Comparison of ENCODE assay signal across 1 cellular context in the genomic region with DNA sequence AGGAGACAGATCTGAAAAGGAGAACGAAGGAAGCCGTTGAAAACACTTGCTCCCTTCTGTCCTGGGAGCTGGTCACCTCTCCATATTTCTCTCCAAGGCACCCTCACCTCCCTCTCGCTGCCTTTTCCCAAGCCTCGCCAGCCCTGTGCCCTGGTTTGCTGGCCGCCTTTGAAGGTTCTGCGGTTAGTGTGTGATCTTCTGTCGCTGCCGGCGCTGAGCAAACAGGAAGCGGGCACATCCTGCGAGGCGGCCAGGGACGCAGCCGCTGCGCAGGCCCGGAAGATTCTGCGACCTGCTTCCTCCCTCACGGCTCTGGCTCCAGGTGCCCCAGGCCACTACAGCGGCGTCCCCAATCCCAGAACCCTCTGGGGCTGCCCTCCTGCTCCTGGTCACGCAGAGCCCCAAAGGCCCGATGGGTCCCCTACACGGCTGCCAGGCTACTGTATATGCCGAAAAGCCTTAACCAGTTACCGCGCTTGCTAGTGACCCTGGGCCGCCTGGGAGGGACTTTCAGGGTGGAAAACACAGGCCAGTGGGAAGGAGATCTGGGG.
TF ChIP-seq lines count a peak whose summit lies in the region.

No MANE protein-coding gene starts in this region.

TF ChIP-seq in HepG2, 621 proteins besides CTCF, POLR2A, EP300 and RAD21 (continues in another document):
- peak; percentile 89 for TF ChIP-seq TCF7 (IDR thresholded peaks at IDR 0.05; ENCODE audit: low read depth)
- no peak for TF ChIP-seq ZNF354B (CRISPR knock-in tag; IDR thresholded peaks at IDR 0.05)
- peak; percentile 76; the same call in 1 of the 2 replicates for TF ChIP-seq ETV5 (CRISPR knock-in tag; IDR thresholded peaks at IDR 0.05; ENCODE audit: borderline replicate concordance)
- TF ChIP-seq, protein P1, sequence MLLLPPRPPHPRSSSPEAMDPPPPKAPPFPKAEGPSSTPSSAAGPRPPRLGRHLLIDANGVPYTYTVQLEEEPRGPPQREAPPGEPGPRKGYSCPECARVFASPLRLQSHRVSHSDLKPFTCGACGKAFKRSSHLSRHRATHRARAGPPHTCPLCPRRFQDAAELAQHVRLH (CRISPR knock-in tag; IDR thresholded peaks at IDR 0.05; ENCODE audit: borderline replicate concordance, low read depth): no peak
- TF ChIP-seq ASH2L (IDR thresholded peaks at IDR 0.05; ENCODE audit: insufficient read length, low read depth, low read length): no peak
- TF ChIP-seq MTF2 (CRISPR knock-in tag; IDR thresholded peaks at IDR 0.05; ENCODE audit: borderline replicate concordance): no peak
- no peak for TF ChIP-seq NONO (IDR thresholded peaks at IDR 0.05)
- TF ChIP-seq NONO (CRISPR knock-in tag; conservative IDR thresholded peaks at IDR 0.05): no peak
- 0 out of 2 replicates have a peak, but pooled peaks have one; percentile 5 for TF ChIP-seq RARA (CRISPR knock-in tag; IDR thresholded peaks at IDR 0.05)
- TF ChIP-seq POGZ (CRISPR knock-in tag; IDR thresholded peaks at IDR 0.05): no peak
- TF ChIP-seq RXRA (CRISPR knock-in tag; IDR thresholded peaks at IDR 0.05): peak; percentile 59
- TF ChIP-seq, protein P2, sequence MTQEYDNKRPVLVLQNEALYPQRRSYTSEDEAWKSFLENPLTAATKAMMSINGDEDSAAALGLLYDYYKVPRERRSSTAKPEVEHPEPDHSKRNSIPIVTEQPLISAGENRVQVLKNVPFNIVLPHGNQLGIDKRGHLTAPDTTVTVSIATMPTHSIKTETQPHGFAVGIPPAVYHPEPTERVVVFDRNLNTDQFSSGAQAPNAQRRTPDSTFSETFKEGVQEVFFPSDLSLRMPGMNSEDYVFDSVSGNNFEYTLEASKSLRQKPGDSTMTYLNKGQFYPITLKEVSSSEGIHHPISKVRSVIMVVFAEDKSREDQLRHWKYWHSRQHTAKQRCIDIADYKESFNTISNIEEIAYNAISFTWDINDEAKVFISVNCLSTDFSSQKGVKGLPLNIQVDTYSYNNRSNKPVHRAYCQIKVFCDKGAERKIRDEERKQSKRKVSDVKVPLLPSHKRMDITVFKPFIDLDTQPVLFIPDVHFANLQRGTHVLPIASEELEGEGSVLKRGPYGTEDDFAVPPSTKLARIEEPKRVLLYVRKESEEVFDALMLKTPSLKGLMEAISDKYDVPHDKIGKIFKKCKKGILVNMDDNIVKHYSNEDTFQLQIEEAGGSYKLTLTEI (CRISPR knock-in tag; conservative IDR thresholded peaks at IDR 0.05): no peak
- TF ChIP-seq ZNF589 (CRISPR knock-in tag; conservative IDR thresholded peaks at IDR 0.05): no peak
- TF ChIP-seq FOSL2 (CRISPR knock-in tag; IDR thresholded peaks at IDR 0.05): peak; percentile 43
- TF ChIP-seq FOSL1 (CRISPR knock-in tag; IDR thresholded peaks at IDR 0.05; ENCODE audit: borderline replicate concordance): no peak
- TF ChIP-seq, protein P3, sequence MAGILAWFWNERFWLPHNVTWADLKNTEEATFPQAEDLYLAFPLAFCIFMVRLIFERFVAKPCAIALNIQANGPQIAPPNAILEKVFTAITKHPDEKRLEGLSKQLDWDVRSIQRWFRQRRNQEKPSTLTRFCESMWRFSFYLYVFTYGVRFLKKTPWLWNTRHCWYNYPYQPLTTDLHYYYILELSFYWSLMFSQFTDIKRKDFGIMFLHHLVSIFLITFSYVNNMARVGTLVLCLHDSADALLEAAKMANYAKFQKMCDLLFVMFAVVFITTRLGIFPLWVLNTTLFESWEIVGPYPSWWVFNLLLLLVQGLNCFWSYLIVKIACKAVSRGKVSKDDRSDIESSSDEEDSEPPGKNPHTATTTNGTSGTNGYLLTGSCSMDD (CRISPR knock-in tag; IDR thresholded peaks at IDR 0.05): no peak
- TF ChIP-seq CBX5 (CRISPR knock-in tag; IDR thresholded peaks at IDR 0.05; ENCODE audit: borderline replicate concordance): no peak
- TF ChIP-seq POLR2G (IDR thresholded peaks at IDR 0.05; ENCODE audit: low read depth, low read length): peak; percentile 51; the same call in 1 of the 2 replicates
- TF ChIP-seq ZNF776 (CRISPR knock-in tag; IDR thresholded peaks at IDR 0.05): no peak
- TF ChIP-seq ZNF383 (CRISPR knock-in tag; IDR thresholded peaks at IDR 0.05; ENCODE audit: borderline replicate concordance): no peak
- no peak for TF ChIP-seq MAFG (CRISPR knock-in tag; IDR thresholded peaks at IDR 0.05)
- no peak for TF ChIP-seq REXO4 (CRISPR knock-in tag; IDR thresholded peaks at IDR 0.05; ENCODE audit: borderline replicate concordance)
- no peak for TF ChIP-seq MXI1 (IDR thresholded peaks at IDR 0.05; ENCODE audit: borderline replicate concordance, low read depth, low read length)
- TF ChIP-seq, protein P4, sequence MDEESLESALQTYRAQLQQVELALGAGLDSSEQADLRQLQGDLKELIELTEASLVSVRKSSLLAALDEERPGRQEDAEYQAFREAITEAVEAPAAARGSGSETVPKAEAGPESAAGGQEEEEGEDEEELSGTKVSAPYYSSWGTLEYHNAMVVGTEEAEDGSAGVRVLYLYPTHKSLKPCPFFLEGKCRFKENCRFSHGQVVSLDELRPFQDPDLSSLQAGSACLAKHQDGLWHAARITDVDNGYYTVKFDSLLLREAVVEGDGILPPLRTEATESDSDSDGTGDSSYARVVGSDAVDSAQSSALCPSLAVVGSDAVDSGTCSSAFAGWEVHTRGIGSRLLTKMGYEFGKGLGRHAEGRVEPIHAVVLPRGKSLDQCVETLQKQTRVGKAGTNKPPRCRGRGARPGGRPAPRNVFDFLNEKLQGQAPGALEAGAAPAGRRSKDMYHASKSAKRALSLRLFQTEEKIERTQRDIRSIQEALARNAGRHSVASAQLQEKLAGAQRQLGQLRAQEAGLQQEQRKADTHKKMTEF (CRISPR knock-in tag; IDR thresholded peaks at IDR 0.05): no peak
- no peak for TF ChIP-seq ZNF547 (CRISPR knock-in tag; IDR thresholded peaks at IDR 0.05)
- no peak for TF ChIP-seq ZNF552 (CRISPR knock-in tag; IDR thresholded peaks at IDR 0.05; ENCODE audit: borderline replicate concordance)
- TF ChIP-seq, protein P5, sequence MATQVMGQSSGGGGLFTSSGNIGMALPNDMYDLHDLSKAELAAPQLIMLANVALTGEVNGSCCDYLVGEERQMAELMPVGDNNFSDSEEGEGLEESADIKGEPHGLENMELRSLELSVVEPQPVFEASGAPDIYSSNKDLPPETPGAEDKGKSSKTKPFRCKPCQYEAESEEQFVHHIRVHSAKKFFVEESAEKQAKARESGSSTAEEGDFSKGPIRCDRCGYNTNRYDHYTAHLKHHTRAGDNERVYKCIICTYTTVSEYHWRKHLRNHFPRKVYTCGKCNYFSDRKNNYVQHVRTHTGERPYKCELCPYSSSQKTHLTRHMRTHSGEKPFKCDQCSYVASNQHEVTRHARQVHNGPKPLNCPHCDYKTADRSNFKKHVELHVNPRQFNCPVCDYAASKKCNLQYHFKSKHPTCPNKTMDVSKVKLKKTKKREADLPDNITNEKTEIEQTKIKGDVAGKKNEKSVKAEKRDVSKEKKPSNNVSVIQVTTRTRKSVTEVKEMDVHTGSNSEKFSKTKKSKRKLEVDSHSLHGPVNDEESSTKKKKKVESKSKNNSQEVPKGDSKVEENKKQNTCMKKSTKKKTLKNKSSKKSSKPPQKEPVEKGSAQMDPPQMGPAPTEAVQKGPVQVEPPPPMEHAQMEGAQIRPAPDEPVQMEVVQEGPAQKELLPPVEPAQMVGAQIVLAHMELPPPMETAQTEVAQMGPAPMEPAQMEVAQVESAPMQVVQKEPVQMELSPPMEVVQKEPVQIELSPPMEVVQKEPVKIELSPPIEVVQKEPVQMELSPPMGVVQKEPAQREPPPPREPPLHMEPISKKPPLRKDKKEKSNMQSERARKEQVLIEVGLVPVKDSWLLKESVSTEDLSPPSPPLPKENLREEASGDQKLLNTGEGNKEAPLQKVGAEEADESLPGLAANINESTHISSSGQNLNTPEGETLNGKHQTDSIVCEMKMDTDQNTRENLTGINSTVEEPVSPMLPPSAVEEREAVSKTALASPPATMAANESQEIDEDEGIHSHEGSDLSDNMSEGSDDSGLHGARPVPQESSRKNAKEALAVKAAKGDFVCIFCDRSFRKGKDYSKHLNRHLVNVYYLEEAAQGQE (IDR thresholded peaks at IDR 0.05; ENCODE audit: borderline replicate concordance in 1 of 2, low read depth in 1 of 2, low read length in 2 of 2): no peak
- no peak for TF ChIP-seq MYC (CRISPR knock-in tag; IDR thresholded peaks at IDR 0.05; ENCODE audit: borderline replicate concordance)
- no peak for TF ChIP-seq XRCC5 (optimal IDR thresholded peaks at IDR 0.05; ENCODE audit: low read length)
- TF ChIP-seq HNRNPLL (IDR thresholded peaks at IDR 0.05; ENCODE audit: low read depth, low read length, poor library complexity, severe bottlenecking): peak; percentile 73
- no peak for TF ChIP-seq ZNF205 (CRISPR knock-in tag; IDR thresholded peaks at IDR 0.05)
- TF ChIP-seq JUNB (CRISPR knock-in tag; IDR thresholded peaks at IDR 0.05; ENCODE audit: borderline replicate concordance): no peak
- TF ChIP-seq GABPB1 (CRISPR knock-in tag; IDR thresholded peaks at IDR 0.05): peak; percentile 65; the same call in 1 of the 2 replicates
- no peak for TF ChIP-seq YEATS2 (CRISPR knock-in tag; IDR thresholded peaks at IDR 0.05; ENCODE audit: borderline replicate concordance)
- TF ChIP-seq, protein P6, sequence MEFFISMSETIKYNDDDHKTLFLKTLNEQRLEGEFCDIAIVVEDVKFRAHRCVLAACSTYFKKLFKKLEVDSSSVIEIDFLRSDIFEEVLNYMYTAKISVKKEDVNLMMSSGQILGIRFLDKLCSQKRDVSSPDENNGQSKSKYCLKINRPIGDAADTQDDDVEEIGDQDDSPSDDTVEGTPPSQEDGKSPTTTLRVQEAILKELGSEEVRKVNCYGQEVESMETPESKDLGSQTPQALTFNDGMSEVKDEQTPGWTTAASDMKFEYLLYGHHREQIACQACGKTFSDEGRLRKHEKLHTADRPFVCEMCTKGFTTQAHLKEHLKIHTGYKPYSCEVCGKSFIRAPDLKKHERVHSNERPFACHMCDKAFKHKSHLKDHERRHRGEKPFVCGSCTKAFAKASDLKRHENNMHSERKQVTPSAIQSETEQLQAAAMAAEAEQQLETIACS (CRISPR knock-in tag; IDR thresholded peaks at IDR 0.05): no peak
- TF ChIP-seq, protein P7, sequence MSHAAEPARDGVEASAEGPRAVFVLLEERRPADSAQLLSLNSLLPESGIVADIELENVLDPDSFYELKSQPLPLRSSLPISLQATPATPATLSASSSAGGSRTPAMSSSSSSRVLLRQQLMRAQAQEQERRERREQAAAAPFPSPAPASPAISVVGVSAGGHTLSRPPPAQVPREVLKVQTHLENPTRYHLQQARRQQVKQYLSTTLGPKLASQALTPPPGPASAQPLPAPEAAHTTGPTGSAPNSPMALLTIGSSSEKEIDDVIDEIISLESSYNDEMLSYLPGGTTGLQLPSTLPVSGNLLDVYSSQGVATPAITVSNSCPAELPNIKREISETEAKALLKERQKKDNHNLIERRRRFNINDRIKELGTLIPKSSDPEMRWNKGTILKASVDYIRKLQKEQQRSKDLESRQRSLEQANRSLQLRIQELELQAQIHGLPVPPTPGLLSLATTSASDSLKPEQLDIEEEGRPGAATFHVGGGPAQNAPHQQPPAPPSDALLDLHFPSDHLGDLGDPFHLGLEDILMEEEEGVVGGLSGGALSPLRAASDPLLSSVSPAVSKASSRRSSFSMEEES (CRISPR knock-in tag; IDR thresholded peaks at IDR 0.05): no peak
- TF ChIP-seq, protein P8, sequence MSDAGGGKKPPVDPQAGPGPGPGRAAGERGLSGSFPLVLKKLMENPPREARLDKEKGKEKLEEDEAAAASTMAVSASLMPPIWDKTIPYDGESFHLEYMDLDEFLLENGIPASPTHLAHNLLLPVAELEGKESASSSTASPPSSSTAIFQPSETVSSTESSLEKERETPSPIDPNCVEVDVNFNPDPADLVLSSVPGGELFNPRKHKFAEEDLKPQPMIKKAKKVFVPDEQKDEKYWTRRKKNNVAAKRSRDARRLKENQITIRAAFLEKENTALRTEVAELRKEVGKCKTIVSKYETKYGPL (CRISPR knock-in tag; IDR thresholded peaks at IDR 0.05): no peak
- no peak for TF ChIP-seq NCOR1 (IDR thresholded peaks at IDR 0.05; ENCODE audit: borderline replicate concordance, low read length)
- TF ChIP-seq ZNF737 (CRISPR knock-in tag; IDR thresholded peaks at IDR 0.05; ENCODE audit: borderline replicate concordance): no peak
- peak; percentile 65; the same call in 1 of the 2 replicates for TF ChIP-seq CBFB (CRISPR knock-in tag; IDR thresholded peaks at IDR 0.05)
- TF ChIP-seq SAP130 (CRISPR knock-in tag; IDR thresholded peaks at IDR 0.05; ENCODE audit: low read depth): peak; percentile 11; the same call in 1 of the 2 replicates
- TF ChIP-seq PRMT3 (CRISPR knock-in tag; IDR thresholded peaks at IDR 0.05; ENCODE audit: borderline replicate concordance, low read depth): no peak
- no peak for TF ChIP-seq EZH2 (conservative IDR thresholded peaks at IDR 0.05; ENCODE audit: low read depth, low read length)
- no peak for TF ChIP-seq MTA1 (CRISPR knock-in tag; IDR thresholded peaks at IDR 0.05; ENCODE audit: borderline replicate concordance)
- TF ChIP-seq ZNF296 (CRISPR knock-in tag; conservative IDR thresholded peaks at IDR 0.05): no peak
- TF ChIP-seq FOXA1 (IDR thresholded peaks at IDR 0.05): no peak
- peak; percentile 55; the same call in 1 of the 2 replicates for TF ChIP-seq FOXA1 (CRISPR knock-in tag; IDR thresholded peaks at IDR 0.05)
- TF ChIP-seq SOX5 (CRISPR knock-in tag; IDR thresholded peaks at IDR 0.05; ENCODE audit: borderline replicate concordance): peak; percentile 18; the same call in 1 of the 2 replicates
- peak; percentile 95 for TF ChIP-seq HNRNPL (IDR thresholded peaks at IDR 0.05; ENCODE audit: low read depth, low read length)
- TF ChIP-seq KMT2B (CRISPR knock-in tag; IDR thresholded peaks at IDR 0.05): no peak
- no peak for TF ChIP-seq MAFF (IDR thresholded peaks at IDR 0.05; ENCODE audit: low read depth, low read length)
- peak; percentile 37; the same call in 1 of the 2 replicates for TF ChIP-seq KDM2A (CRISPR knock-in tag; IDR thresholded peaks at IDR 0.05; ENCODE audit: borderline replicate concordance, low read depth)
- no peak for TF ChIP-seq SOX6 (IDR thresholded peaks at IDR 0.05)
- TF ChIP-seq SOX6 (CRISPR knock-in tag; IDR thresholded peaks at IDR 0.05): no peak
- TF ChIP-seq ELF1 (CRISPR knock-in tag; IDR thresholded peaks at IDR 0.05): peak; percentile 58
- TF ChIP-seq ARNT2 (CRISPR knock-in tag; IDR thresholded peaks at IDR 0.05; ENCODE audit: low read depth): no peak
- no peak for TF ChIP-seq CEBPG (CRISPR knock-in tag; IDR thresholded peaks at IDR 0.05)
- no peak for TF ChIP-seq ZNF124 (CRISPR knock-in tag; IDR thresholded peaks at IDR 0.05)
